ENCODE assay signal across 9 cellular contexts in genomic region chr16:87780385-87780989, GRCh38. TPM values are rescaled to one million over a fixed set of nuclear protein-coding genes. Genes with fewer than 3 reads are reported as not detected.
DNase-seq lines count a peak whose midpoint lies in the region; ATAC-seq and TF ChIP-seq lines count a peak whose summit lies in the region.
"Had no signal": no experiment of that assay in that cellular context is flagged by ENCODE, and none has a peak within 500 bp of the region (broad histone marks: within the 10 kb centered on the region; RNA-seq: fewer than 3 reads in every experiment).

No MANE protein-coding gene starts in this region.

- no peaks in the 10 kb centered on the region for H3K36me3 ChIP-seq in ovary

- no peak for TF ChIP-seq CTCF in AG10803 (conservative IDR thresholded peaks at IDR 0.05; ENCODE audit: low read length)
- no peak for TF ChIP-seq CTCF in ovary (IDR thresholded peaks at IDR 0.05)

- intact Hi-C loops in ovary (cut with DNase I) = loop anchor here in 1 of 4 donors (10.0 kb wide), 1 partner anchor 74 kb away; no protein-coding TSS in a partner anchor

- DNase-seq in AG10803 (ENCODE audit: low read depth) = peak; percentile 48
- peak; percentile 89 for DNase-seq in OCI-M1 (lab: John Stamatoyannopoulos, UW)
- DNase-seq in activated effector memory CD4-positive, alpha-beta T cell treated with Interleukin-2 at 50 U/mL for 16 hours = peak; percentile 21
- DNase-seq in medulla oblongata (ENCODE audit: extremely low spot score) = peak; percentile 81
- DNase-seq in LoVo (ENCODE audit: low spot score) = no peak
- no peak for DNase-seq in ovary

- 75 to 87% (median 78%) methylated on average over 10 of the region's 10 CpGs for WGBS in ovary, 3 donors

- TF ChIP-seq POLR2A in ovary (IDR thresholded peaks at IDR 0.05) = no peak

- TF ChIP-seq EP300 in ovary (IDR thresholded peaks at IDR 0.05) = no peak

- H3K9me3 ChIP-seq in ovary = no peaks in the 10 kb centered on the region

- H3K27me3 ChIP-seq in ovary = no peaks in the 10 kb centered on the region

- no peaks in the 10 kb centered on the region for H3K4me1 ChIP-seq in ovary (ENCODE audit: insufficient read depth)

- H3K4me3 ChIP-seq in AG10803 (ENCODE audit: low read length) (no peak overlapping the region), ovary (no peak overlapping the region)
- H3K4me3 ChIP-seq: dorsolateral prefrontal cortex had no signal

- ATAC-seq in GM21447 (IDR thresholded peaks at IDR 0.05; ENCODE audit: unreplicated experiment) (peak; percentile 32), HG03520 (IDR thresholded peaks at IDR 0.05; ENCODE audit: unreplicated experiment) (no peak)

- H3K27ac ChIP-seq in ovary = no peak overlapping the region

RNA-seq across cellular contexts. Expression of gene KLHDC4, which starts 14.7 kb away (rescaled TPM):
- total RNA-seq in ovary = 10 to 100 TPM; 24.1 to 35.9 (median 30.5) TPM
- polyA plus RNA-seq in ovary = 10 to 100 TPM; 16.2 to 22.7 TPM

Comparison
In these comparisons a context has a peak if more than half of its experiments do, and no peak if none do; other contexts are left out.
1. DNase-seq: peak in AG10803 (single experiment), OCI-M1 (single experiment), activated effector memory CD4-positive, alpha-beta T cell treated with Interleukin-2 at 50 U/mL for 16 hours (single experiment) and medulla oblongata (single experiment); none in LoVo (single experiment) and ovary (0 of 5).